16 cellular contexts compared by ENCODE assay signal in genomic region chr4:109945056-109945455, GRCh38. TPM values are rescaled to one million over a fixed set of nuclear protein-coding genes. Genes with fewer than 3 reads are reported as not detected.
DNase-seq lines count a peak whose midpoint lies in the region; ATAC-seq and TF ChIP-seq lines count a peak whose summit lies in the region.
"Had no signal": no experiment of that assay in that cellular context is flagged by ENCODE, and none has a peak within 500 bp of the region (broad histone marks: within the 10 kb centered on the region; RNA-seq: fewer than 3 reads in every experiment).

No MANE protein-coding gene starts in this region.

- H3K4me3 ChIP-seq in psoas muscle = no peak overlapping the region
- no peak overlapping the region for H3K4me3 ChIP-seq in upper lobe of right lung
- no peak overlapping the region for H3K4me3 ChIP-seq in WERI-Rb-1 (ENCODE audit: low read depth, low read length)
- H3K4me3 ChIP-seq: colonic mucosa had no signal

- no peak overlapping the region for H3K27ac Mint-ChIP-seq in activated naive CD4-positive, alpha-beta T cell treated with anti-CD3 and anti-CD28 coated beads, Interleukin-2, amount 10 ng/mL, durations not matched to agents 7 days and 5 days
- H3K27ac Mint-ChIP-seq in natural killer cell = no peak overlapping the region
- H3K27ac Mint-ChIP-seq: activated T-helper 2 cell treated with anti-CD3 and anti-CD28 coated beads, Interferon-gamma antibody, Interleukin-2, Interleukin-4, amounts not matched to agents 10 μg/mL and 5 μg/mL and 100 μg/mL, durations not matched to agents 14 hours and 24 hours and 36 hours had no signal

- DNase-seq in activated naive CD4-positive, alpha-beta T cell treated with Interleukin-2 at 50 U/mL for 16 hours = peak; percentile 14
- no peak for DNase-seq in activated naive CD4-positive, alpha-beta T cell treated with anti-CD3 and anti-CD28 coated beads, Interleukin-2, amount 10 ng/mL, durations not matched to agents 7 days and 5 days
- DNase-seq in activated T-cell treated with anti-CD3 and anti-CD28 coated beads for 48 hours (ENCODE audit: low read depth) = peak; percentile 53
- peak in 1 of 2 donors; percentile 59 for DNase-seq in psoas muscle
- DNase-seq in upper lobe of right lung = no peak
- DNase-seq in natural killer cell = no peak
- DNase-seq in WERI-Rb-1 = no peak
- DNase-seq: BE2C, colonic mucosa, EL, KBM-7, NCI-H2029, T-helper 2 cell had no signal

- no peak for TF ChIP-seq CTCF in psoas muscle (IDR thresholded peaks at IDR 0.05)
- TF ChIP-seq CTCF in upper lobe of right lung (IDR thresholded peaks at IDR 0.05) = no peak
- TF ChIP-seq CTCF in natural killer cell (IDR thresholded peaks at IDR 0.05) = no peak
- TF ChIP-seq CTCF in WERI-Rb-1 (IDR thresholded peaks at IDR 0.05; ENCODE audit: low read depth, low read length) = no peak

- H3K27ac ChIP-seq in psoas muscle (no peak overlapping the region), upper lobe of right lung (no peak overlapping the region), WERI-Rb-1 (no peak overlapping the region)
- H3K27ac ChIP-seq: colonic mucosa had no signal

- H3K4me3 Mint-ChIP-seq in activated naive CD4-positive, alpha-beta T cell treated with anti-CD3 and anti-CD28 coated beads, Interleukin-2, amount 10 ng/mL, durations not matched to agents 7 days and 5 days = no peak overlapping the region
- no peak overlapping the region for H3K4me3 Mint-ChIP-seq in natural killer cell

- H3K9me3 Mint-ChIP-seq in activated naive CD4-positive, alpha-beta T cell treated with anti-CD3 and anti-CD28 coated beads, Interleukin-2, amount 10 ng/mL, durations not matched to agents 7 days and 5 days = no peaks in the 10 kb centered on the region
- H3K9me3 Mint-ChIP-seq in natural killer cell = no peaks in the 10 kb centered on the region
- H3K9me3 Mint-ChIP-seq: activated T-helper 2 cell treated with anti-CD3 and anti-CD28 coated beads, Interferon-gamma antibody, Interleukin-2, Interleukin-4, amounts not matched to agents 10 μg/mL and 5 μg/mL and 100 μg/mL, durations not matched to agents 14 hours and 24 hours and 36 hours had no signal

- ATAC-seq in psoas muscle (peak; percentile 71 to 93 (median 86)), upper lobe of right lung (peak; percentile 49), HG02798 (IDR thresholded peaks at IDR 0.05; ENCODE audit: poor library complexity, unreplicated experiment) (no peak), natural killer cell (no peak)

- H3K4me1 ChIP-seq in psoas muscle (no peaks in the 10 kb centered on the region), upper lobe of right lung (no peaks in the 10 kb centered on the region)
- H3K4me1 ChIP-seq: BE2C, colonic mucosa had no signal

- H3K27me3 Mint-ChIP-seq in activated naive CD4-positive, alpha-beta T cell treated with anti-CD3 and anti-CD28 coated beads, Interleukin-2, amount 10 ng/mL, durations not matched to agents 7 days and 5 days = no peaks in the 10 kb centered on the region
- peaks cover 0 to 3% of the 10 kb centered on the region in 2 donors for H3K27me3 Mint-ChIP-seq in natural killer cell (ENCODE audit: low read depth in 2 of 2)

- H3K9me3 ChIP-seq in psoas muscle = no peaks in the 10 kb centered on the region
- H3K9me3 ChIP-seq in upper lobe of right lung = no peaks in the 10 kb centered on the region
- H3K9me3 ChIP-seq in WERI-Rb-1 (ENCODE audit: severe bottlenecking) = no peaks in the 10 kb centered on the region
- H3K9me3 ChIP-seq: BE2C, colonic mucosa had no signal

- no peaks in the 10 kb centered on the region for H3K4me1 Mint-ChIP-seq in activated naive CD4-positive, alpha-beta T cell treated with anti-CD3 and anti-CD28 coated beads, Interleukin-2, amount 10 ng/mL, durations not matched to agents 7 days and 5 days
- no peaks in the 10 kb centered on the region for H3K4me1 Mint-ChIP-seq in natural killer cell

- WGBS in psoas muscle, 3 donors = 63 to 92% (median 72%) methylated on average over 4 of the region's 4 CpGs

- H3K36me3 Mint-ChIP-seq in activated naive CD4-positive, alpha-beta T cell treated with anti-CD3 and anti-CD28 coated beads, Interleukin-2, amount 10 ng/mL, durations not matched to agents 7 days and 5 days = no peaks in the 10 kb centered on the region
- H3K36me3 Mint-ChIP-seq in natural killer cell = no peaks in the 10 kb centered on the region

- H3K36me3 ChIP-seq in psoas muscle (ENCODE audit: insufficient read depth in 1 of 2, low read depth in 1 of 2) (peaks cover 0 to 60% of the 10 kb centered on the region in 2 donors), upper lobe of right lung (no peaks in the 10 kb centered on the region), WERI-Rb-1 (no peaks in the 10 kb centered on the region)
- H3K36me3 ChIP-seq: BE2C, colonic mucosa had no signal

- no peaks in the 10 kb centered on the region for H3K27me3 ChIP-seq in psoas muscle (ENCODE audit: insufficient read depth in 3 of 3, low read length in 2 of 3)
- no peaks in the 10 kb centered on the region for H3K27me3 ChIP-seq in upper lobe of right lung
- H3K27me3 ChIP-seq in WERI-Rb-1 (ENCODE audit: insufficient read depth, low read depth, severe bottlenecking) = no peaks in the 10 kb centered on the region
- H3K27me3 ChIP-seq: BE2C, colonic mucosa had no signal

- intact Hi-C loops in psoas muscle (cut with DNase I) (no loop called here), upper lobe of right lung (cut with DNase I) (no loop called here), natural killer cell (cut with micrococcal nuclease) (no loop called here)

- CTCF ChIA-PET in activated naive CD4-positive, alpha-beta T cell treated with anti-CD3 and anti-CD28 coated beads, Interleukin-2, amount 10 ng/mL, durations not matched to agents 7 days and 5 days (lab: Charles Lee) = no interaction called here

RNA-seq across cellular contexts. Expression of gene EGF, which starts 32.4 kb away (rescaled TPM):
- total RNA-seq in psoas muscle = 10 to 100 TPM; 37.1 to 92.4 (median 52.8) TPM
- polyA plus RNA-seq in psoas muscle = 10 to 100 TPM in 2 of 3 donors, 1 to 10 TPM in 1; 2.5 to 29.9 (median 26.5) TPM
- total RNA-seq in upper lobe of right lung = 2.4 TPM
- total RNA-seq in natural killer cell = 1 to 10 TPM in 2 of 3 donors, under 1 TPM in 1; 0.48 to 1.2 (median 1.1) TPM
- total RNA-seq: activated T-helper 2 cell treated with anti-CD3 and anti-CD28 coated beads, Interferon-gamma antibody, Interleukin-2, Interleukin-4, amounts not matched to agents 10 μg/mL and 5 μg/mL and 100 μg/mL, durations not matched to agents 14 hours and 24 hours and 36 hours; OCI-LY7 had no signal

Comparison
In these comparisons a context has a peak if more than half of its experiments do, and no peak if none do; other contexts are left out.
1. DNase-seq: peak in activated naive CD4-positive, alpha-beta T cell treated with Interleukin-2 at 50 U/mL for 16 hours (single experiment) and activated T-cell treated with anti-CD3 and anti-CD28 coated beads for 48 hours (single experiment); none in activated naive CD4-positive, alpha-beta T cell treated with anti-CD3 and anti-CD28 coated beads, Interleukin-2, amount 10 ng/mL, durations not matched to agents 7 days and 5 days (single experiment), upper lobe of right lung (single experiment), natural killer cell (single experiment) and WERI-Rb-1 (single experiment).
2. ATAC-seq: peak in psoas muscle (4 of 4) and upper lobe of right lung (single experiment); none in HG02798 (single experiment) and natural killer cell (0 of 3).
3. RNA of gene EGF, which starts 32.4 kb away (total RNA-seq): 37.1 to 92.4 TPM in psoas muscle; 2.4 TPM in upper lobe of right lung (single experiment) and 0.48 to 1.2 TPM in natural killer cell; every median in the first group is over 10 times any median in the second.